Comparison of ENCODE assay signal across 9 cellular contexts in the genomic region with DNA sequence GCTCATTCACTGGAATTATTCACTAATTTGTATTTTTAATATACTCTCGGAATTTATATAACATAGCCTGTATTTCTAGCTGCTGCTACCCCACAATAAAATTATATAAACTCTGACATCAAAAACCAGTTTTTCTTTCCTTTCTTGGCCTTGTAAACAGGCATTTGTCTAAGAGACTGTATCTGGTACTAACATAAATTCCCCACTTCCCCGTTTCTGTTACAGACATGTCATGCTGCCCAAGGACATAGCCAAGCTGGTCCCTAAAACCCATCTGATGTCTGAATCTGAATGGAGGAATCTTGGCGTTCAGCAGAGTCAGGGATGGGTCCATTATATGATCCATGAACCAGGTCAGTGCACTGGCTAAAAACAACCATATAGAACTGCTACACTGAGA. TPM values are rescaled to one million over a fixed set of nuclear protein-coding genes. Genes with fewer than 3 reads are reported as not detected.
"Had no signal": no experiment of that assay in that cellular context is flagged by ENCODE, and none has a peak within 500 bp of the region (broad histone marks: within the 10 kb centered on the region; RNA-seq: fewer than 3 reads in every experiment).

No MANE protein-coding gene starts in this region.

RNA-seq across cellular contexts. Expression of gene LENEP, which starts 15.6 kb away (rescaled TPM):
- total RNA-seq: astrocyte, dermis blood vessel endothelial cell, fibroblast of lung, sciatic nerve, T-helper 17 cell had no signal
- polyA plus RNA-seq: adipose tissue, fibroblast of lung, immature natural killer cell, liver, pancreas had no signal
